Comparison of ENCODE assay signal across 26 cellular contexts in genomic region chr13:52787212-52787611, GRCh38. TPM values are rescaled to one million over a fixed set of nuclear protein-coding genes. Genes with fewer than 3 reads are reported as not detected.
"Had no signal": no experiment of that assay in that cellular context is flagged by ENCODE, and none has a peak within 500 bp of the region (broad histone marks: within the 10 kb centered on the region; RNA-seq: fewer than 3 reads in every experiment).

No MANE protein-coding gene starts in this region.

- H3K27ac Mint-ChIP-seq: activated CD8-positive, alpha-beta T cell treated with anti-CD3 and anti-CD28 coated beads, Interleukin-2, amount 10 ng/mL, durations not matched to agents 7 days and 5 days; activated naive CD4-positive, alpha-beta T cell treated with anti-CD3 and anti-CD28 coated beads, Interleukin-2, amount 50 U/mL, for 24 hours; T-helper 1 cell treated with Interleukin-12 subunit alpha and Interleukin-12 subunit beta and Interleukin-4 antibody, amounts not matched to agents 30 μg/mL and 1 μg/mL, for 36 hours; WTC11 had no signal

- H3K4me3 ChIP-seq: ascending aorta, body of pancreas, K562, Peyer's patch had no signal

- H3K36me3 ChIP-seq: ascending aorta, Peyer's patch had no signal

- H3K27ac ChIP-seq: ascending aorta, body of pancreas, Peyer's patch, RWPE1 had no signal

- FAIRE-seq: bronchial epithelial cell, K562 had no signal

- H3K27me3 ChIP-seq: ascending aorta, body of pancreas, Peyer's patch had no signal

- H3K4me3 Mint-ChIP-seq: activated CD8-positive, alpha-beta T cell treated with anti-CD3 and anti-CD28 coated beads, Interleukin-2, amount 10 ng/mL, durations not matched to agents 7 days and 5 days; activated naive CD4-positive, alpha-beta T cell treated with anti-CD3 and anti-CD28 coated beads, Interleukin-2, amount 50 U/mL, for 24 hours; central memory CD8-positive, alpha-beta T cell; T-helper 1 cell treated with Interleukin-12 subunit alpha and Interleukin-12 subunit beta and Interleukin-4 antibody, amounts not matched to agents 30 μg/mL and 1 μg/mL, for 36 hours; WTC11 had no signal

- H3K4me1 Mint-ChIP-seq: activated naive CD4-positive, alpha-beta T cell treated with anti-CD3 and anti-CD28 coated beads, Interleukin-2, amount 50 U/mL, for 24 hours; central memory CD8-positive, alpha-beta T cell had no signal

- H3K9me3 ChIP-seq: ascending aorta, body of pancreas, Peyer's patch had no signal

- DNase-seq: activated CD4-positive, alpha-beta T cell treated with anti-CD3 and anti-CD28 coated beads for 48 hours; activated CD4-positive, alpha-beta T cell treated with anti-CD3 and anti-CD28 coated beads, Interleukin-2, amount 50 U/mL, for 4 hours; activated CD4-positive, CD25-positive, alpha-beta regulatory T cell treated with anti-CD3 and anti-CD28 coated beads, Interleukin-2, amount 50 U/mL, for 72 hours; activated CD8-positive, alpha-beta memory T cell treated with anti-CD3 and anti-CD28 coated beads, Interleukin-2, amount 50 U/mL, for 48 hours; activated CD8-positive, alpha-beta T cell treated with anti-CD3 and anti-CD28 coated beads, Interleukin-2, amount 10 ng/mL, durations not matched to agents 7 days and 5 days; activated T-cell treated with anti-CD3 and anti-CD28 coated beads, Interleukin-2, amount 50 U/mL, for 1 hour; body of pancreas; Karpas-422; MM.1S; NCI-H1105 treated with DMSO at 0.1 percent for 48 hours; NCI-H1436 treated with DMSO at 0.1 percent for 48 hours; NCI-H2171 treated with DMSO at 0.1 percent for 48 hours; NCI-H226; NCI-H510A treated with DMSO at 0.1 percent for 48 hours; Peyer's patch; SHP77; T-helper 9 cell had no signal

- ATAC-seq: activated CD8-positive, alpha-beta T cell treated with anti-CD3 and anti-CD28 coated beads, Interleukin-2, amount 10 ng/mL, durations not matched to agents 7 days and 5 days; body of pancreas; K562 had no signal

- H3K4me1 ChIP-seq: ascending aorta, body of pancreas, Peyer's patch had no signal

- H3K36me3 Mint-ChIP-seq: activated naive CD4-positive, alpha-beta T cell treated with anti-CD3 and anti-CD28 coated beads, Interleukin-2, amount 50 U/mL, for 24 hours; WTC11 had no signal

RNA-seq across cellular contexts. Expression of gene CNMD, which starts 47.6 kb away (rescaled TPM):
- total RNA-seq: activated CD8-positive, alpha-beta T cell treated with anti-CD3 and anti-CD28 coated beads, Interleukin-2, amount 10 ng/mL, durations not matched to agents 7 days and 5 days; ascending aorta; bronchial epithelial cell; K562; Peyer's patch; SK-MEL-5 had no signal
- polyA plus RNA-seq: K562 had no signal
